Comparison of ENCODE assay signal across 17 cellular contexts in genomic region chr16:57606147-57606846, GRCh38. TPM values are rescaled to one million over a fixed set of nuclear protein-coding genes. Genes with fewer than 3 reads are reported as not detected.
DNase-seq lines count a peak whose midpoint lies in the region; ATAC-seq and TF ChIP-seq lines count a peak whose summit lies in the region.
"Had no signal": no experiment of that assay in that cellular context is flagged by ENCODE, and none has a peak within 500 bp of the region (broad histone marks: within the 10 kb centered on the region; RNA-seq: fewer than 3 reads in every experiment).

No MANE protein-coding gene starts in this region.

- CTCF ChIA-PET in activated CD8-positive, alpha-beta memory T cell treated with anti-CD3 and anti-CD28 coated beads, Interleukin-2, amount 10 ng/mL, durations not matched to agents 7 days and 5 days (lab: Charles Lee) = interaction anchor here (1.6 to 11.8 kb wide), 3 partner anchors 10 to 41 kb away, joined by 4 to 230 read pairs (median 137); no protein-coding TSS in a partner anchor

- intact Hi-C loops in colonic mucosa (cut with DNase I) (no loop called here), vagina (cut with DNase I) (no loop called here), lower lobe of right lung (cut with DNase I) (no loop called here)

- H3K9me3 Mint-ChIP-seq in activated CD8-positive, alpha-beta memory T cell treated with anti-CD3 and anti-CD28 coated beads, Interleukin-2, amount 10 ng/mL, durations not matched to agents 7 days and 5 days (ENCODE audit: low read depth) = no peaks in the 10 kb centered on the region
- H3K9me3 Mint-ChIP-seq: endodermal cell had no signal

- no peaks in the 10 kb centered on the region for H3K27me3 Mint-ChIP-seq in activated CD8-positive, alpha-beta memory T cell treated with anti-CD3 and anti-CD28 coated beads, Interleukin-2, amount 10 ng/mL, durations not matched to agents 7 days and 5 days

- ATAC-seq in activated CD8-positive, alpha-beta memory T cell treated with anti-CD3 and anti-CD28 coated beads, Interleukin-2, amount 10 ng/mL, durations not matched to agents 7 days and 5 days = no peak
- no peak for ATAC-seq in HG03521 (IDR thresholded peaks at IDR 0.05; ENCODE audit: unreplicated experiment)
- ATAC-seq in lower lobe of right lung = no peak
- ATAC-seq: sciatic nerve had no signal

- peak; percentile 9 for DNase-seq in activated CD8-positive, alpha-beta memory T cell treated with anti-CD3 and anti-CD28 coated beads, Interleukin-2, amount 10 ng/mL, durations not matched to agents 7 days and 5 days
- no peak for DNase-seq in activated CD8-positive, alpha-beta memory T cell treated with anti-CD3 and anti-CD28 coated beads, Interleukin-2, amount 50 U/mL, for 4 hours
- DNase-seq in colonic mucosa (no peak), vagina (ENCODE audit: extremely low spot score in 2 of 2) (peak; percentile 5 to 19), lower lobe of right lung (no peak), GDM1 (lab: John Stamatoyannopoulos, UW) (no peak)
- DNase-seq: caudate nucleus, Karpas-422, NCI-H1417 treated with DMSO at 0.1 percent for 48 hours, NCI-H345, Right ventricle myocardium superior, substantia nigra, T-helper 1 cell had no signal

- peaks cover 88% of the 10 kb centered on the region for H3K4me1 Mint-ChIP-seq in activated CD8-positive, alpha-beta memory T cell treated with anti-CD3 and anti-CD28 coated beads, Interleukin-2, amount 10 ng/mL, durations not matched to agents 7 days and 5 days

- H3K27ac Mint-ChIP-seq in activated CD8-positive, alpha-beta memory T cell treated with anti-CD3 and anti-CD28 coated beads, Interleukin-2, amount 10 ng/mL, durations not matched to agents 7 days and 5 days = peak overlapping the region; percentile 8
- H3K27ac Mint-ChIP-seq: endodermal cell had no signal

- H3K36me3 ChIP-seq in colonic mucosa = no peaks in the 10 kb centered on the region
- no peaks in the 10 kb centered on the region for H3K36me3 ChIP-seq in muscle layer of duodenum (ENCODE audit: control insufficient read depth in 1 of 2, insufficient read depth in 2 of 2, low read length in 2 of 2)
- no peaks in the 10 kb centered on the region for H3K36me3 ChIP-seq in vagina
- H3K36me3 ChIP-seq in lower lobe of right lung = no peaks in the 10 kb centered on the region

- peak overlapping the region; percentile 30 for H3K27ac ChIP-seq in colonic mucosa
- peak overlapping the region; percentile 25 for H3K27ac ChIP-seq in muscle layer of duodenum (ENCODE audit: low read length)
- no peak overlapping the region for H3K27ac ChIP-seq in vagina
- H3K27ac ChIP-seq in lower lobe of right lung = no peak overlapping the region

- H3K4me3 ChIP-seq in colonic mucosa = no peak overlapping the region
- H3K4me3 ChIP-seq in muscle layer of duodenum (ENCODE audit: low read depth in 1 of 2, low read length in 2 of 2) = no peak overlapping the region
- H3K4me3 ChIP-seq in vagina = no peak overlapping the region
- H3K4me3 ChIP-seq in lower lobe of right lung = no peak overlapping the region

- H3K9ac ChIP-seq in colonic mucosa (ENCODE audit: low read depth in 2 of 2, low read length in 2 of 2) = peak overlapping the region in 1 of 2 donors; percentile 53

- H3K4me1 ChIP-seq in colonic mucosa (peaks cover 8% of the 10 kb centered on the region), muscle layer of duodenum (ENCODE audit: control insufficient read depth in 1 of 2, insufficient read depth in 2 of 2, low read length in 2 of 2) (peaks cover 0 to 7% of the 10 kb centered on the region in 2 donors), vagina (no peaks in the 10 kb centered on the region), lower lobe of right lung (peaks cover 14% of the 10 kb centered on the region)

- H3K9me3 ChIP-seq in colonic mucosa = no peaks in the 10 kb centered on the region
- no peaks in the 10 kb centered on the region for H3K9me3 ChIP-seq in muscle layer of duodenum (ENCODE audit: control insufficient read depth in 1 of 2, low read length in 2 of 2)
- no peaks in the 10 kb centered on the region for H3K9me3 ChIP-seq in vagina
- H3K9me3 ChIP-seq in lower lobe of right lung = no peaks in the 10 kb centered on the region

- TF ChIP-seq CTCF in colonic mucosa (IDR thresholded peaks at IDR 0.05) (no peak), vagina (IDR thresholded peaks at IDR 0.05) (no peak), lower lobe of right lung (IDR thresholded peaks at IDR 0.05) (no peak)

- H3K4me3 Mint-ChIP-seq in activated CD8-positive, alpha-beta memory T cell treated with anti-CD3 and anti-CD28 coated beads, Interleukin-2, amount 10 ng/mL, durations not matched to agents 7 days and 5 days = no peak overlapping the region
- H3K4me3 Mint-ChIP-seq: endodermal cell had no signal

- H3K36me3 Mint-ChIP-seq in activated CD8-positive, alpha-beta memory T cell treated with anti-CD3 and anti-CD28 coated beads, Interleukin-2, amount 10 ng/mL, durations not matched to agents 7 days and 5 days = peaks cover 5% of the 10 kb centered on the region

- H3K27me3 ChIP-seq in colonic mucosa (no peaks in the 10 kb centered on the region), muscle layer of duodenum (ENCODE audit: low read depth, low read length) (peaks cover 5% of the 10 kb centered on the region), vagina (no peaks in the 10 kb centered on the region), lower lobe of right lung (ENCODE audit: low read depth) (no peaks in the 10 kb centered on the region)

- TF ChIP-seq POLR2A in vagina (IDR thresholded peaks at IDR 0.05) = no peak

RNA-seq across cellular contexts. Expression of gene ADGRG1, which starts 22.1 kb away (rescaled TPM):
- total RNA-seq in activated CD8-positive, alpha-beta memory T cell treated with anti-CD3 and anti-CD28 coated beads, Interleukin-2, amount 10 ng/mL, durations not matched to agents 7 days and 5 days = 10 to 100 TPM in 1 of 2 experiments, 1 to 10 TPM in 1; 7.3 to 19.9 TPM
- total RNA-seq in colonic mucosa = 100 to 1,000 TPM in 1 of 2 donors, 10 to 100 TPM in 1; 68.9 to 126 TPM
- 97.7 TPM for total RNA-seq in vagina
- 37.9 TPM for total RNA-seq in lower lobe of right lung

Comparison
In these comparisons a context has a peak if more than half of its experiments do, and no peak if none do; other contexts are left out.
1. DNase-seq: peak in activated CD8-positive, alpha-beta memory T cell treated with anti-CD3 and anti-CD28 coated beads, Interleukin-2, amount 10 ng/mL, durations not matched to agents 7 days and 5 days (single experiment) and vagina (2 of 2); none in activated CD8-positive, alpha-beta memory T cell treated with anti-CD3 and anti-CD28 coated beads, Interleukin-2, amount 50 U/mL, for 4 hours (single experiment), colonic mucosa (single experiment), lower lobe of right lung (single experiment) and GDM1 (single experiment).
2. H3K27ac ChIP-seq: peak in colonic mucosa (single experiment) and muscle layer of duodenum (single experiment); none in vagina (single experiment) and lower lobe of right lung (single experiment).